In genomic region chr6:32971245-32971580, GRCh38 we compare ENCODE assay signal across 9 cellular contexts. TPM values are rescaled to one million over a fixed set of nuclear protein-coding genes. Genes with fewer than 3 reads are reported as not detected.
A peak's percentile ranks its signal among the peaks of the same experiment; 100 is the strongest.
DNase-seq lines count a peak whose midpoint lies in the region; ATAC-seq, FAIRE-seq and TF ChIP-seq lines count a peak whose summit lies in the region.
"Had no signal": no experiment of that assay in that cellular context is flagged by ENCODE, and none has a peak within 500 bp of the region (broad histone marks: within the 10 kb centered on the region; RNA-seq: fewer than 3 reads in every experiment).

No MANE protein-coding gene starts in this region.

- POLR2A ChIA-PET in A673 (lab: Charles Lee; ENCODE audit: low non-redundant PET), result interaction anchor here (0.5 to 2.4 kb wide), 9 partner anchors 10 to 1104 kb away, joined by 3 to 22 read pairs (median 5); partner anchors contain the start of gene RING1

- no peaks in the 10 kb centered on the region for H3K9me3 ChIP-seq in A673 (ENCODE audit: low read depth, low read length, poor library complexity, severe bottlenecking)
- no peaks in the 10 kb centered on the region for H3K9me3 ChIP-seq in HUES64 (ENCODE audit: insufficient read depth, low read depth, low read length)
- H3K9me3 ChIP-seq in mucosa of rectum (ENCODE audit: control insufficient read depth in 2 of 2, low read length in 2 of 2), result no peaks in the 10 kb centered on the region

- no peak for FAIRE-seq in bronchial epithelial cell (lab: Jason Lieb, UNC)

- TF ChIP-seq CTCF in A673 (conservative IDR thresholded peaks at IDR 0.05; ENCODE audit: low read depth, low read length) (no peak), bronchial epithelial cell (IDR thresholded peaks at IDR 0.05; ENCODE audit: insufficient read depth, low read length, severe bottlenecking) (no peak), omental fat pad (IDR thresholded peaks at IDR 0.05) (no peak)

- no peak for DNase-seq in A673 (ENCODE audit: low spot score)
- DNase-seq in bronchial epithelial cell (ENCODE audit: low read depth), result no peak
- DNase-seq in omental fat pad (ENCODE audit: low spot score), result no peak
- no peak for DNase-seq in putamen (ENCODE audit: low spot score)

- no peaks in the 10 kb centered on the region for H3K27me3 ChIP-seq in A673 (replicated peaks; ENCODE audit: insufficient read depth, low read depth, low read length, poor library complexity)
- H3K27me3 ChIP-seq in HUES64 (ENCODE audit: insufficient read depth, low read length), result no peaks in the 10 kb centered on the region
- no peaks in the 10 kb centered on the region for H3K27me3 ChIP-seq in bronchial epithelial cell (ENCODE audit: control insufficient read depth, insufficient read depth, low read length)
- no peaks in the 10 kb centered on the region for H3K27me3 ChIP-seq in mucosa of rectum (ENCODE audit: control insufficient read depth in 2 of 2, insufficient read depth in 2 of 2, low read length in 2 of 2)

- CTCF ChIA-PET in A673 (lab: Charles Lee), result interaction anchor here (0.5 to 2.4 kb wide), 6 partner anchors 13 to 1918 kb away, joined by 3 to 15 read pairs (median 8); partner anchors contain the start of genes ANKS1A, HLA-DMA and TAP2

- H3K4me1 ChIP-seq in A673 (ENCODE audit: insufficient read depth, low read length, poor library complexity, severe bottlenecking), result peaks cover 34% of the 10 kb centered on the region
- H3K4me1 ChIP-seq in HUES64 (ENCODE audit: insufficient read depth, low read length), result peaks cover 13% of the 10 kb centered on the region; the same call in 1 of the 2 replicates
- peaks cover 29 to 45% of the 10 kb centered on the region in 2 donors for H3K4me1 ChIP-seq in mucosa of rectum (ENCODE audit: control insufficient read depth in 2 of 2, insufficient read depth in 2 of 2, low read length in 2 of 2)

- H3K27ac ChIP-seq in A673 (ENCODE audit: low read depth, low read length, poor library complexity, severe bottlenecking), result peak overlapping the region; percentile 100
- peak overlapping the region; percentile 99 for H3K27ac ChIP-seq in HUES64 (ENCODE audit: low read depth, low read length)
- H3K27ac ChIP-seq in mucosa of rectum (ENCODE audit: low read depth in 2 of 2, low read length in 2 of 2), result peak overlapping the region; percentile 100

- ATAC-seq in omental fat pad (ENCODE audit: low FRiP score) (no peak), GM19463 (IDR thresholded peaks at IDR 0.05; ENCODE audit: unreplicated experiment) (no peak), HG03025 (IDR thresholded peaks at IDR 0.05; ENCODE audit: low FRiP score, unreplicated experiment) (no peak)

- peak overlapping the region; percentile 100 for H3K9ac ChIP-seq in HUES64 (ENCODE audit: low read depth, low read length)
- peak overlapping the region; percentile 100 for H3K9ac ChIP-seq in mucosa of rectum (ENCODE audit: low read depth in 1 of 2, low read length in 2 of 2)

- H3K36me3 ChIP-seq in A673 (ENCODE audit: insufficient read depth, low read length, poor library complexity, severe bottlenecking) (peaks cover 41% of the 10 kb centered on the region), HUES64 (ENCODE audit: insufficient read depth, low read length) (peaks cover 46% of the 10 kb centered on the region), bronchial epithelial cell (ENCODE audit: control insufficient read depth, insufficient read depth, low read length) (peaks cover 29% of the 10 kb centered on the region), mucosa of rectum (ENCODE audit: control insufficient read depth in 2 of 2, insufficient read depth in 2 of 2, low read length in 2 of 2) (peaks cover 27 to 28% of the 10 kb centered on the region in 2 donors)

- under 1% methylated on average over 15 of the region's 15 CpGs for WGBS in HUES64

- TSS peak; percentile 24 for BruUV-seq in A673 (replicated peaks; lab: Mats Ljungman, UMichigan)

- intact Hi-C loops in A673 (cut with micrococcal nuclease; ENCODE audit: unreplicated experiment), result loop anchor here (10.0 kb wide), 1 partner anchor 454 kb away; the partner anchor contains the start of gene SYNGAP1

- H3K4me3 ChIP-seq in A673 (ENCODE audit: low read depth, low read length, poor library complexity, severe bottlenecking) (peak overlapping the region; percentile 94), HUES64 (ENCODE audit: low read length) (peak overlapping the region; percentile 94), bronchial epithelial cell (ENCODE audit: low read depth, low read length) (peak overlapping the region; percentile 91), mucosa of rectum (ENCODE audit: low read length in 2 of 2) (peak overlapping the region; percentile 90 to 98)

RNA-seq across cellular contexts. Expression of gene BRD2, which starts 2.8 kb away (rescaled TPM):
- 276 and 335 TPM in 2 replicates for total RNA-seq in A673 (2021)
- 111 TPM for polyA plus RNA-seq in HUES64 (2013, experiment 1 of 2)
- polyA plus RNA-seq in HUES64 (2013, experiment 2 of 2), result 112 TPM
- 57.1 and 71.7 TPM in 2 replicates for total RNA-seq in bronchial epithelial cell
- 100 to 1,000 TPM; 133 to 257 (median 154) TPM for total RNA-seq in omental fat pad

RNA-seq across cellular contexts. Expression of gene HLA-DMA, which starts 18.3 kb away (rescaled TPM):
- total RNA-seq in A673 (2021) (1.4 and 1.9 TPM in 2 replicates), bronchial epithelial cell (0.26 and 2.8 TPM in 2 replicates), omental fat pad (10 to 100 TPM; 27.6 to 81.7 (median 55.7) TPM)
- 2.5 TPM for polyA plus RNA-seq in HUES64 (2013, experiment 1 of 2)
- polyA plus RNA-seq in HUES64 (2013, experiment 2 of 2), result 2.4 TPM

RNA-seq across cellular contexts. Expression of gene HLA-DMB, which starts 30.4 kb away (rescaled TPM):
- total RNA-seq in A673 (2021) (0.34 and 0.46 TPM in 2 replicates), bronchial epithelial cell (0.26 and 0.38 TPM in 2 replicates), omental fat pad (10 to 100 TPM; 18.4 to 79.6 (median 35.0) TPM)
- polyA plus RNA-seq in HUES64 (2013, experiment 1 of 2), result 0.45 TPM
- polyA plus RNA-seq in HUES64 (2013, experiment 2 of 2), result 0.82 TPM

RNA-seq across cellular contexts. Expression of gene HLA-DOA, which starts 38.2 kb away (rescaled TPM):
- total RNA-seq in A673 (2021) (0.46 and 0.58 TPM in 2 replicates), bronchial epithelial cell (not detected in 2 replicates), omental fat pad (10 to 100 TPM in 2 of 4 donors, 1 to 10 TPM in 2; 1.0 to 20.8 (median 6.8) TPM)
- 8.7 TPM for polyA plus RNA-seq in HUES64 (2013, experiment 1 of 2)
- 9.1 TPM for polyA plus RNA-seq in HUES64 (2013, experiment 2 of 2)
- total RNA-seq: pulmonary artery endothelial cell had no signal

Comparison
In these comparisons a context has a peak if more than half of its experiments do, and no peak if none do; other contexts are left out.
1. RNA of gene HLA-DMB, which starts 30.4 kb away (total RNA-seq): 18.4 to 79.6 TPM in omental fat pad; 0.34 to 0.46 TPM in A673 and 0.26 to 0.38 TPM in bronchial epithelial cell; every median in the first group is over 10 times any median in the second.
2. Peak in every context shown above with its lines, with median percentiles within 50 percentile points of each other: H3K27ac ChIP-seq and H3K4me3 ChIP-seq.